14 cellular contexts compared by ENCODE assay signal in the genomic region with DNA sequence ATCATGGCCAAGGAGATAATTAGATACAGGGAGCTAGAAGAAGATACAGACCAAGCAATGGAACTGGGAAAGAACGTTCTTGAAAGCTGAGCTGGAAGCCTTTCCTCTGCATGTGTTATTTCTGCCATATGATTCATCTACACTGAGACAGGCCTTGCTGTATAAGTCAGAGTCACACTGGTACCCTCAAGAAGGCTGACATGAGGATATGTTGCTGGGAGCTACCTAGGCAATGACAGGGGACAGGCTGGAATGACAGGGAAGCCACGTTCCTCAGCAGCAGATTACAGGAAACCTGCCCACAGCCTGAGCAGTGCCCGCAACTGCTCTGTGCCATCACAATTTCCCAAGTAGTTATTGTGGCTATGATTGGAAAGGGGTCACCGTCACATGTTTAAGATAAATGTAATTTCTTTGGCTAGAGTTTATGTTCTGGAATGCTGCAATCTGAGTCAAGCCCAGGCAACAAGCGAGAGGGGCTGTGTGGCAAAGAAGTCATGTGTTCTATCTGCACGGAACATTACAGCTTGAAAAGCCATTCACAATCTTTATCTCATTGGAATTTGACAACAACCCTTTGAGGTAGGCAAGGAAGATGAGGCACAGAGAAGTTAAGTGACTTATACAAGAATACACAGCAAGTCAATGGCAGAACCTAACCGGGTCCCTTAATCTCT.
DNase-seq lines count a peak whose midpoint lies in the region; ATAC-seq and TF ChIP-seq lines count a peak whose summit lies in the region.
"Had no signal": no experiment of that assay in that cellular context is flagged by ENCODE, and none has a peak within 500 bp of the region (broad histone marks: within the 10 kb centered on the region; RNA-seq: fewer than 3 reads in every experiment).

No MANE protein-coding gene starts in this region.

- POLR2A ChIA-PET in WTC11 (lab: Charles Lee) = no interaction called here
- POLR2A ChIA-PET in activated CD8-positive, alpha-beta T cell treated with anti-CD3 and anti-CD28 coated beads for 36 hours (lab: Charles Lee) = interaction anchor here (0.6 kb wide), 1 partner anchor 288 kb away, joined by 3 read pairs; no protein-coding TSS in a partner anchor

- H3K4me3 Mint-ChIP-seq in WTC11 = no peak overlapping the region
- H3K4me3 Mint-ChIP-seq in activated CD8-positive, alpha-beta T cell treated with anti-CD3 and anti-CD28 coated beads for 36 hours = no peak overlapping the region
- H3K4me3 Mint-ChIP-seq: dendritic cell treated with granulocyte-macrophage colony-stimulating factor and Interleukin-4, amounts not matched to agents 40 ng/mL and 50 ng/mL, for 4 days had no signal

- H3K4me2 ChIP-seq in GM23248 (ENCODE audit: unreplicated experiment) = peak overlapping the region; percentile 31
- peak overlapping the region; percentile 52 for H3K4me2 ChIP-seq in skeletal muscle satellite cell (ENCODE audit: low read length)

- in situ Hi-C loops in GM23248 (cut with MboI) = loop anchor here (5.0 kb wide), 1 partner anchor 433 kb away; no protein-coding TSS in a partner anchor

- H4K20me1 ChIP-seq in GM23248 (ENCODE audit: insufficient read depth) = no peaks in the 10 kb centered on the region

- H3K79me2 ChIP-seq in GM23248 (ENCODE audit: insufficient read depth) = no peaks in the 10 kb centered on the region
- H3K79me2 ChIP-seq: parathyroid adenoma had no signal

- H2AFZ ChIP-seq in GM23248 = no peak overlapping the region
- H2AFZ ChIP-seq: parathyroid adenoma had no signal

- no peaks in the 10 kb centered on the region for H3K9me2 ChIP-seq in GM23248 (ENCODE audit: insufficient read depth)

- H3K27ac ChIP-seq in GM23248 = peak overlapping the region; percentile 86
- H3K27ac ChIP-seq in heart left ventricle = peak overlapping the region in 10 of 12 donors; percentile 7 to 90 (median 54)
- H3K27ac ChIP-seq: parathyroid adenoma had no signal

- no peaks in the 10 kb centered on the region for H3K4me1 Mint-ChIP-seq in WTC11
- H3K4me1 Mint-ChIP-seq in activated CD8-positive, alpha-beta T cell treated with anti-CD3 and anti-CD28 coated beads for 36 hours (ENCODE audit: low read depth) = no peaks in the 10 kb centered on the region

- WGBS in GM23248 (ENCODE audit: low coverage in 1 of 2, low lambda C conversion rate in 2 of 2, missing lambda C conversion rate in 2 of 2), 2 experiments = 16 to 18% methylated on average over 7 of the region's 7 CpGs
- 43 to 61% (median 51%) methylated on average over 7 of the region's 7 CpGs for WGBS in heart left ventricle, 4 donors

- peaks cover 13% of the 10 kb centered on the region for H3K9me3 Mint-ChIP-seq in WTC11
- H3K9me3 Mint-ChIP-seq in activated CD8-positive, alpha-beta T cell treated with anti-CD3 and anti-CD28 coated beads for 36 hours = peaks cover 12% of the 10 kb centered on the region

- peaks cover 22% of the 10 kb centered on the region for H3F3A ChIP-seq in GM23248 (ENCODE audit: insufficient read depth)

- H3K36me3 ChIP-seq in GM23248 (ENCODE audit: low read depth) = no peaks in the 10 kb centered on the region
- H3K36me3 ChIP-seq in heart left ventricle = peaks cover 0 to 11% (median 0%) of the 10 kb centered on the region in 9 donors
- no peaks in the 10 kb centered on the region for H3K36me3 ChIP-seq in skeletal muscle satellite cell (ENCODE audit: insufficient read depth, low read length)

- DNase-seq in GM23248 (peak; percentile 94), astrocyte of the hippocampus (ENCODE audit: low read depth, low spot score) (peak; percentile 71), heart left ventricle (no peak), WTC11 (ENCODE audit: low spot score) (no peak)
- no peak for DNase-seq in activated CD8-positive, alpha-beta T cell treated with anti-CD3 and anti-CD28 coated beads for 36 hours
- DNase-seq in activated CD4-positive, alpha-beta T cell treated with anti-CD3 and anti-CD28 coated beads for 48 hours = no peak
- DNase-seq: mesendoderm, NCI-H1105, NCI-H526 treated with DMSO at 0.1 percent for 48 hours had no signal

- H3K27me3 Mint-ChIP-seq in WTC11 (ENCODE audit: low read depth) = peaks cover 49% of the 10 kb centered on the region
- H3K27me3 Mint-ChIP-seq in activated CD8-positive, alpha-beta T cell treated with anti-CD3 and anti-CD28 coated beads for 36 hours = no peaks in the 10 kb centered on the region
- H3K27me3 Mint-ChIP-seq: dendritic cell treated with granulocyte-macrophage colony-stimulating factor and Interleukin-4, amounts not matched to agents 40 ng/mL and 50 ng/mL, for 4 days had no signal

- peak overlapping the region; percentile 49 for H3K9ac ChIP-seq in GM23248
- peak overlapping the region; percentile 40 for H3K9ac ChIP-seq in skeletal muscle satellite cell (ENCODE audit: low read depth, low read length)
- H3K9ac ChIP-seq: parathyroid adenoma had no signal

- intact Hi-C loops in heart left ventricle (cut with DNase I) = loop anchor here in 5 of 10 donors (5.0 to 10.0 kb wide), 4 partner anchors 233 to 243 kb away; no protein-coding TSS in a partner anchor
- intact Hi-C loops in activated CD8-positive, alpha-beta T cell treated with anti-CD3 and anti-CD28 coated beads for 36 hours (cut with micrococcal nuclease) = no loop called here

- no peak overlapping the region for H3K27ac Mint-ChIP-seq in WTC11
- H3K27ac Mint-ChIP-seq in activated CD8-positive, alpha-beta T cell treated with anti-CD3 and anti-CD28 coated beads for 36 hours = no peak overlapping the region
- H3K27ac Mint-ChIP-seq: dendritic cell treated with granulocyte-macrophage colony-stimulating factor and Interleukin-4, amounts not matched to agents 40 ng/mL and 50 ng/mL, for 4 days had no signal

- H3K4me1 ChIP-seq in GM23248 (ENCODE audit: insufficient read depth) = peaks cover 24% of the 10 kb centered on the region
- H3K4me1 ChIP-seq in heart left ventricle = peaks cover 0 to 41% (median 14%) of the 10 kb centered on the region in 12 donors
- peaks cover 35% of the 10 kb centered on the region for H3K4me1 ChIP-seq in skeletal muscle satellite cell (ENCODE audit: control insufficient read depth, insufficient read depth, low read length)
- H3K4me1 ChIP-seq: parathyroid adenoma had no signal

- peak; percentile 19 to 52 (median 44) for ATAC-seq in heart left ventricle
- no peak for ATAC-seq in WTC11
- no peak for ATAC-seq in activated CD8-positive, alpha-beta T cell treated with anti-CD3 and anti-CD28 coated beads for 36 hours
- no peak for ATAC-seq in HG03025 (IDR thresholded peaks at IDR 0.05; ENCODE audit: low FRiP score, unreplicated experiment)
- ATAC-seq: activated CD4-positive, CD25-positive, alpha-beta regulatory T cell treated with anti-CD3 and anti-CD28 coated beads, Interleukin-2, amount 50 U/mL, for 24 hours had no signal

- H3K9me3 ChIP-seq in GM23248 (ENCODE audit: low read depth) (no peaks in the 10 kb centered on the region), heart left ventricle (peaks cover 0 to 17% (median 0%) of the 10 kb centered on the region in 12 donors), skeletal muscle satellite cell (replicated peaks; ENCODE audit: low read length) (no peaks in the 10 kb centered on the region)

- CTCF ChIA-PET in WTC11 (lab: Charles Lee) = interaction anchor here (1.5 kb wide), 1 partner anchor 301 kb away, joined by 4 read pairs; no protein-coding TSS in a partner anchor
- CTCF ChIA-PET in activated CD8-positive, alpha-beta T cell treated with anti-CD3 and anti-CD28 coated beads for 36 hours (lab: Charles Lee) = interaction anchor here (1.4 to 1.5 kb wide), 2 partner anchors 297 to 435 kb away, joined by 4 to 6 read pairs; no protein-coding TSS in a partner anchor

- H3K4me3 ChIP-seq in GM23248 = no peak overlapping the region
- no peak overlapping the region for H3K4me3 ChIP-seq in heart left ventricle
- H3K4me3 ChIP-seq in skeletal muscle satellite cell (ENCODE audit: low read length) = no peak overlapping the region

- TF ChIP-seq CTCF in heart left ventricle (IDR thresholded peaks at IDR 0.05) (no peak), WTC11 (IDR thresholded peaks at IDR 0.05) (no peak)
- no peak for TF ChIP-seq CTCF in activated CD8-positive, alpha-beta T cell treated with anti-CD3 and anti-CD28 coated beads for 36 hours (IDR thresholded peaks at IDR 0.05)

- H3K27me3 ChIP-seq in GM23248 (replicated peaks; ENCODE audit: insufficient read depth) = no peaks in the 10 kb centered on the region
- H3K27me3 ChIP-seq in heart left ventricle = no peaks in the 10 kb centered on the region
- H3K27me3 ChIP-seq in skeletal muscle satellite cell (ENCODE audit: control insufficient read depth, insufficient read depth, low read length) = no peaks in the 10 kb centered on the region

- TF ChIP-seq POLR2A in heart left ventricle (IDR thresholded peaks at IDR 0.05) = no peak

- peaks cover 10% of the 10 kb centered on the region for H3K36me3 Mint-ChIP-seq in WTC11
- peaks cover 11% of the 10 kb centered on the region for H3K36me3 Mint-ChIP-seq in activated CD8-positive, alpha-beta T cell treated with anti-CD3 and anti-CD28 coated beads for 36 hours (ENCODE audit: low read depth)

TF ChIP-seq in WTC11, 78 proteins besides CTCF, POLR2A, EP300 and RAD21 (continues in another document):
- TF ChIP-seq NR1H2 (CRISPR knock-in tag; IDR thresholded peaks at IDR 0.05) (no peak), FOXP1 (CRISPR knock-in tag; IDR thresholded peaks at IDR 0.05; ENCODE audit: borderline replicate concordance) (no peak), NR3C1 (CRISPR knock-in tag; conservative IDR thresholded peaks at IDR 0.05; ENCODE audit: low read depth) (no peak), NFATC4 (CRISPR knock-in tag; IDR thresholded peaks at IDR 0.05) (no peak), HMGA2 (CRISPR knock-in tag; IDR thresholded peaks at IDR 0.05) (no peak), GTF2I (CRISPR knock-in tag; conservative IDR thresholded peaks at IDR 0.05) (no peak), TCF7 (CRISPR knock-in tag; IDR thresholded peaks at IDR 0.05; ENCODE audit: low read depth) (no peak), ZBTB21 (CRISPR knock-in tag; IDR thresholded peaks at IDR 0.05; ENCODE audit: borderline replicate concordance) (no peak)
- TF ChIP-seq, protein P1, sequence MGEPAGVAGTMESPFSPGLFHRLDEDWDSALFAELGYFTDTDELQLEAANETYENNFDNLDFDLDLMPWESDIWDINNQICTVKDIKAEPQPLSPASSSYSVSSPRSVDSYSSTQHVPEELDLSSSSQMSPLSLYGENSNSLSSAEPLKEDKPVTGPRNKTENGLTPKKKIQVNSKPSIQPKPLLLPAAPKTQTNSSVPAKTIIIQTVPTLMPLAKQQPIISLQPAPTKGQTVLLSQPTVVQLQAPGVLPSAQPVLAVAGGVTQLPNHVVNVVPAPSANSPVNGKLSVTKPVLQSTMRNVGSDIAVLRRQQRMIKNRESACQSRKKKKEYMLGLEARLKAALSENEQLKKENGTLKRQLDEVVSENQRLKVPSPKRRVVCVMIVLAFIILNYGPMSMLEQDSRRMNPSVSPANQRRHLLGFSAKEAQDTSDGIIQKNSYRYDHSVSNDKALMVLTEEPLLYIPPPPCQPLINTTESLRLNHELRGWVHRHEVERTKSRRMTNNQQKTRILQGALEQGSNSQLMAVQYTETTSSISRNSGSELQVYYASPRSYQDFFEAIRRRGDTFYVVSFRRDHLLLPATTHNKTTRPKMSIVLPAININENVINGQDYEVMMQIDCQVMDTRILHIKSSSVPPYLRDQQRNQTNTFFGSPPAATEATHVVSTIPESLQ (CRISPR knock-in tag; IDR thresholded peaks at IDR 0.05) = no peak

Comparison
In these comparisons a context has a peak if more than half of its experiments do, and no peak if none do; other contexts are left out.
1. DNase-seq: peak in GM23248 (single experiment) and astrocyte of the hippocampus (single experiment); none in heart left ventricle (0 of 5), WTC11 (single experiment), activated CD8-positive, alpha-beta T cell treated with anti-CD3 and anti-CD28 coated beads for 36 hours (single experiment) and activated CD4-positive, alpha-beta T cell treated with anti-CD3 and anti-CD28 coated beads for 48 hours (single experiment).
2. ATAC-seq: peak in heart left ventricle (4 of 4); none in WTC11 (single experiment), activated CD8-positive, alpha-beta T cell treated with anti-CD3 and anti-CD28 coated beads for 36 hours (single experiment) and HG03025 (single experiment).